7 cellular contexts compared by ENCODE assay signal in genomic region chr11:113874096-113874919, GRCh38. TPM values are rescaled to one million over a fixed set of nuclear protein-coding genes. Genes with fewer than 3 reads are reported as not detected.
DNase-seq lines count a peak whose midpoint lies in the region; ATAC-seq and TF ChIP-seq lines count a peak whose summit lies in the region.

No MANE protein-coding gene starts in this region.

- no peak for TF ChIP-seq CTCF in cardiac fibroblast (IDR thresholded peaks at IDR 0.05; ENCODE audit: low read depth, low read length)

- ATAC-seq in GM18502 (IDR thresholded peaks at IDR 0.05; ENCODE audit: poor library complexity, unreplicated experiment) = peak; percentile 3
- no peak for ATAC-seq in GM19023 (IDR thresholded peaks at IDR 0.05; ENCODE audit: unreplicated experiment)
- no peak for ATAC-seq in HG02763 (IDR thresholded peaks at IDR 0.05; ENCODE audit: unreplicated experiment)

- H3K4me1 ChIP-seq in Karpas-422 (ENCODE audit: low read length) (peaks cover 42% of the 10 kb centered on the region), mesodermal cell (ENCODE audit: control insufficient read depth, insufficient read depth, low read length, poor library complexity, severe bottlenecking) (peaks cover 9% of the 10 kb centered on the region)

- H3K79me2 ChIP-seq in Karpas-422 (ENCODE audit: low read length) = peaks cover 38% of the 10 kb centered on the region

- H3K9ac ChIP-seq in Karpas-422 (ENCODE audit: low read length) = peak overlapping the region; percentile 77

- no peak overlapping the region for H3K27ac ChIP-seq in Karpas-422 (ENCODE audit: low read length)
- no peak overlapping the region for H3K27ac ChIP-seq in mesodermal cell (ENCODE audit: low read depth, low read length, severe bottlenecking)

- no peaks in the 10 kb centered on the region for H3K27me3 ChIP-seq in Karpas-422 (ENCODE audit: low read length)

- H3K36me3 ChIP-seq in Karpas-422 (ENCODE audit: insufficient read depth, low read length) (no peaks in the 10 kb centered on the region), mesodermal cell (ENCODE audit: control insufficient read depth, insufficient read depth, low read length) (peaks cover 11% of the 10 kb centered on the region)

- no peaks in the 10 kb centered on the region for H3K9me2 ChIP-seq in Karpas-422 (replicated peaks; ENCODE audit: insufficient read depth, low read length)

- DNase-seq in Karpas-422 = no peak
- DNase-seq in cardiac fibroblast (ENCODE audit: low read depth in 2 of 2) = peak; percentile 12 to 20
- no peak for DNase-seq in C1 segment of cervical spinal cord (lab: John Stamatoyannopoulos, UW)

- 60 to 70% methylated on average over 3 to 11 of the region's 26 CpGs for WGBS in mesodermal cell (ENCODE audit: insufficient coverage in 2 of 2), 2 experiments

- peak overlapping the region; percentile 73 for H3K4me3 ChIP-seq in Karpas-422 (ENCODE audit: low read length)
- peak overlapping the region; percentile 70 to 71 for H3K4me3 ChIP-seq in cardiac fibroblast (replicated peaks in 1 of 2; ENCODE audit: low read depth in 2 of 2, low read length in 2 of 2)
- peak overlapping the region; percentile 72 for H3K4me3 ChIP-seq in mesodermal cell (ENCODE audit: extremely low read depth, insufficient read depth, low read length, poor library complexity, severe bottlenecking)

- no peaks in the 10 kb centered on the region for H4K20me1 ChIP-seq in Karpas-422 (ENCODE audit: insufficient read depth, low read depth, low read length)

- H2AFZ ChIP-seq in Karpas-422 (ENCODE audit: low read length) = no peak overlapping the region; the same call in 1 of the 2 replicates

- H3K4me2 ChIP-seq in Karpas-422 (ENCODE audit: low read depth, low read length, poor library complexity, severe bottlenecking) = peak overlapping the region; percentile 86

- no peaks in the 10 kb centered on the region for H3K9me3 ChIP-seq in Karpas-422 (ENCODE audit: low read length)
- H3K9me3 ChIP-seq in mesodermal cell (ENCODE audit: control insufficient read depth, low read length) = no peaks in the 10 kb centered on the region

RNA-seq across cellular contexts. Expression of gene USP28, which starts 1.1 kb away (rescaled TPM):
- 17.4 and 45.6 TPM in 2 replicates for total RNA-seq in Karpas-422 (2014; rRNA removed; shearing (Covaris generic); ENCODE audit: low replicate concordance)
- 43.5 TPM for polyA plus RNA-seq in mesodermal cell (2013, experiment 1 of 2)
- polyA plus RNA-seq in mesodermal cell (2013, experiment 2 of 2) = 37.3 TPM

RNA-seq across cellular contexts. Expression of gene HTR3B, which starts 30.3 kb away (rescaled TPM):
- total RNA-seq in Karpas-422 (2014; rRNA removed; shearing (Covaris generic); ENCODE audit: low replicate concordance) = 2.2 and 2.7 TPM in 2 replicates
- polyA plus RNA-seq in mesodermal cell (2013, experiment 1 of 2) = not detected
- polyA plus RNA-seq in mesodermal cell (2013, experiment 2 of 2) = not detected

Comparison
In these comparisons a context has a peak if more than half of its experiments do, and no peak if none do; other contexts are left out.
1. DNase-seq: peak in cardiac fibroblast (2 of 2); none in Karpas-422 (single experiment) and C1 segment of cervical spinal cord (0 of 14).
2. Peak in every context shown above with its lines, with median percentiles within 50 percentile points of each other: H3K4me3 ChIP-seq.